Comparison of ENCODE assay signal across 21 cellular contexts in genomic region chr4:35684755-35685154, GRCh38.
"Had no signal": no experiment of that assay in that cellular context is flagged by ENCODE, and none has a peak within 500 bp of the region (broad histone marks: within the 10 kb centered on the region; RNA-seq: fewer than 3 reads in every experiment).

No MANE protein-coding gene starts in this region.

- H3K36me3 ChIP-seq: esophagus squamous epithelium, heart right ventricle, neutrophil, right lobe of liver, spleen, tibial nerve, upper lobe of right lung, vagina had no signal

- H3K27me3 ChIP-seq: esophagus squamous epithelium, heart right ventricle, neutrophil, right lobe of liver, spleen, tibial nerve, upper lobe of right lung, vagina had no signal

- FAIRE-seq: endometrium, islet of Langerhans had no signal

- H3K4me3 ChIP-seq: esophagus squamous epithelium, heart right ventricle, psoas muscle, right lobe of liver, spleen, tibial nerve, upper lobe of right lung, vagina had no signal

- H3K27ac ChIP-seq: esophagus squamous epithelium, heart right ventricle, neutrophil, psoas muscle, right lobe of liver, spleen, tibial nerve, upper lobe of right lung, vagina had no signal

- H3K4me1 ChIP-seq: esophagus squamous epithelium, heart right ventricle, psoas muscle, right lobe of liver, spleen, upper lobe of right lung, vagina had no signal

- ATAC-seq: heart right ventricle; naive thymus-derived CD4-positive, alpha-beta T cell; psoas muscle; right lobe of liver; stimulated activated memory B cell treated with anti-CD40 and anti-IgM and Interleukin-4, amounts not matched to agents 10 μg/mL and 1 μg/mL and 100 μg/mL, for 72 hours; upper lobe of right lung had no signal

- DNase-seq: effector memory CD4-positive, alpha-beta T cell; esophagus squamous epithelium; foreskin fibroblast; heart right ventricle; hypothalamus; kidney glomerular epithelial cell; naive thymus-derived CD4-positive, alpha-beta T cell; psoas muscle; retina; right lobe of liver; spleen; stimulated activated CD4-positive, alpha-beta T cell treated with anti-CD3 and anti-CD28 coated beads, Interleukin-15, amount 100 ng/mL, for 24 hours; stimulated activated CD4-positive, alpha-beta T cell treated with anti-CD3 and anti-CD28 coated beads, Interleukin-1b, Interleukin-23, amount 100 ng/mL, for 48 hours; stimulated activated CD4-positive, alpha-beta T cell treated with anti-CD3 and anti-CD28 coated beads, Interleukin-4, amount 100 ng/mL, for 24 hours; upper lobe of right lung had no signal

- H3K9me3 ChIP-seq: neutrophil, psoas muscle, right lobe of liver, upper lobe of right lung, vagina had no signal
